Comparison of ENCODE assay signal across 1 cellular context in genomic region chr6:32967151-32968091, GRCh38.
TF ChIP-seq lines count a peak whose summit lies in the region.

No MANE protein-coding gene starts in this region.

TF ChIP-seq in GM23338, 12 proteins besides CTCF, POLR2A, EP300 and RAD21:
- TF ChIP-seq ZNF114 (CRISPR knock-in tag; IDR thresholded peaks at IDR 0.05) (no peak), CREB1 (CRISPR knock-in tag; IDR thresholded peaks at IDR 0.05; ENCODE audit: low read depth) (no peak), ZNF331 (CRISPR knock-in tag; IDR thresholded peaks at IDR 0.05; ENCODE audit: low read depth) (no peak), ETS1 (IDR thresholded peaks at IDR 0.05) (no peak), EZH2phosphoT487 (IDR thresholded peaks at IDR 0.05; ENCODE audit: unreplicated experiment) (no peak), STAT1 (IDR thresholded peaks at IDR 0.05; ENCODE audit: unreplicated experiment) (no peak), POLR2AphosphoS5 (IDR thresholded peaks at IDR 0.05; ENCODE audit: low read depth) (no peak; the same call in 1 of the 2 replicates), EZH2 (IDR thresholded peaks at IDR 0.05; ENCODE audit: low read depth, unreplicated experiment) (no peak), ZNF462 (CRISPR knock-in tag; IDR thresholded peaks at IDR 0.05) (no peak), NANOG (IDR thresholded peaks at IDR 0.05; ENCODE audit: borderline replicate concordance) (no peak), JUNB (IDR thresholded peaks at IDR 0.05; ENCODE audit: unreplicated experiment) (no peak)
- TF ChIP-seq, protein P1, sequence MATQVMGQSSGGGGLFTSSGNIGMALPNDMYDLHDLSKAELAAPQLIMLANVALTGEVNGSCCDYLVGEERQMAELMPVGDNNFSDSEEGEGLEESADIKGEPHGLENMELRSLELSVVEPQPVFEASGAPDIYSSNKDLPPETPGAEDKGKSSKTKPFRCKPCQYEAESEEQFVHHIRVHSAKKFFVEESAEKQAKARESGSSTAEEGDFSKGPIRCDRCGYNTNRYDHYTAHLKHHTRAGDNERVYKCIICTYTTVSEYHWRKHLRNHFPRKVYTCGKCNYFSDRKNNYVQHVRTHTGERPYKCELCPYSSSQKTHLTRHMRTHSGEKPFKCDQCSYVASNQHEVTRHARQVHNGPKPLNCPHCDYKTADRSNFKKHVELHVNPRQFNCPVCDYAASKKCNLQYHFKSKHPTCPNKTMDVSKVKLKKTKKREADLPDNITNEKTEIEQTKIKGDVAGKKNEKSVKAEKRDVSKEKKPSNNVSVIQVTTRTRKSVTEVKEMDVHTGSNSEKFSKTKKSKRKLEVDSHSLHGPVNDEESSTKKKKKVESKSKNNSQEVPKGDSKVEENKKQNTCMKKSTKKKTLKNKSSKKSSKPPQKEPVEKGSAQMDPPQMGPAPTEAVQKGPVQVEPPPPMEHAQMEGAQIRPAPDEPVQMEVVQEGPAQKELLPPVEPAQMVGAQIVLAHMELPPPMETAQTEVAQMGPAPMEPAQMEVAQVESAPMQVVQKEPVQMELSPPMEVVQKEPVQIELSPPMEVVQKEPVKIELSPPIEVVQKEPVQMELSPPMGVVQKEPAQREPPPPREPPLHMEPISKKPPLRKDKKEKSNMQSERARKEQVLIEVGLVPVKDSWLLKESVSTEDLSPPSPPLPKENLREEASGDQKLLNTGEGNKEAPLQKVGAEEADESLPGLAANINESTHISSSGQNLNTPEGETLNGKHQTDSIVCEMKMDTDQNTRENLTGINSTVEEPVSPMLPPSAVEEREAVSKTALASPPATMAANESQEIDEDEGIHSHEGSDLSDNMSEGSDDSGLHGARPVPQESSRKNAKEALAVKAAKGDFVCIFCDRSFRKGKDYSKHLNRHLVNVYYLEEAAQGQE (IDR thresholded peaks at IDR 0.05; ENCODE audit: unreplicated experiment), result no peak
